15 cellular contexts compared by ENCODE assay signal in the genomic region with DNA sequence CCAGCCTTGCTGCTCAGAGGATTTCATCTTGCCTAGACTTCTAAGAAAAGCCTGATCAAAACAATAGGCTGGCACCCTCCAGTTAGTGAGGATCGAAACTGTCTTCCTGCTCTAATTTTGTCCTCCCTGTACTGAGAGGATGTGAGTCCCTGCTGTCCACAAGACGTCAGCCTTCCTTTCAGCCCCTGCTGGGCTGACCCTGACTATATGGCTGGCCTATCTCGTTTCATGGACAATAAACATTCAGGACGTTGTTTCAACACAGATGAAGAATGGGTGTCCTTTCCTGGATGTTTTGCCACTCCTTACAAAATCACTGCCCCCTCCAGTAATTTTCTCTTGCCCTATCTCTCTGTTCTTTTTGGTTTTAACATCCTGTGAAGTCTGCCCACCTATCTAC.
DNase-seq lines count a peak whose midpoint lies in the region; FAIRE-seq and TF ChIP-seq lines count a peak whose summit lies in the region.
"Had no signal": no experiment of that assay in that cellular context is flagged by ENCODE, and none has a peak within 500 bp of the region (broad histone marks: within the 10 kb centered on the region; RNA-seq: fewer than 3 reads in every experiment).

No MANE protein-coding gene starts in this region.

- H3K36me3 ChIP-seq in bronchial epithelial cell (ENCODE audit: control insufficient read depth, insufficient read depth, low read length) (no peaks in the 10 kb centered on the region), neuronal stem cell (replicated peaks in 1 of 2; ENCODE audit: control insufficient read depth in 2 of 2, insufficient read depth in 2 of 2, low read length in 2 of 2) (no peaks in the 10 kb centered on the region), A673 (ENCODE audit: insufficient read depth, low read length, poor library complexity, severe bottlenecking) (no peaks in the 10 kb centered on the region), trophoblast cell (ENCODE audit: control insufficient read depth in 1 of 2, insufficient read depth in 2 of 2, low read length in 2 of 2) (no peaks in the 10 kb centered on the region)
- H3K36me3 ChIP-seq: HAP-1 had no signal

- no peaks in the 10 kb centered on the region for H3K79me2 ChIP-seq in trophoblast cell (ENCODE audit: control insufficient read depth, insufficient read depth, low read length, poor library complexity)

- no peak overlapping the region for H2AK5ac ChIP-seq in neuronal stem cell (ENCODE audit: low read depth, low read length)
- no peak overlapping the region for H2AK5ac ChIP-seq in trophoblast cell (ENCODE audit: low read length)

- intact Hi-C loops in A673 (cut with micrococcal nuclease; ENCODE audit: unreplicated experiment), result no loop called here

- peaks cover 2 to 18% of the 10 kb centered on the region in 2 donors for H3K4me1 ChIP-seq in neuronal stem cell (ENCODE audit: control insufficient read depth in 2 of 2, insufficient read depth in 1 of 2, low read depth in 1 of 2, low read length in 2 of 2)
- H3K4me1 ChIP-seq in A673 (ENCODE audit: insufficient read depth, low read length, poor library complexity, severe bottlenecking), result no peaks in the 10 kb centered on the region
- H3K4me1 ChIP-seq in trophoblast cell (ENCODE audit: control insufficient read depth in 1 of 2, insufficient read depth in 2 of 2, low read length in 2 of 2), result no peaks in the 10 kb centered on the region
- H3K4me1 ChIP-seq: HAP-1 had no signal

- H3K14ac ChIP-seq in neuronal stem cell (ENCODE audit: low read length) (no peak overlapping the region), trophoblast cell (ENCODE audit: low read length) (no peak overlapping the region)

- no peak overlapping the region for H2BK12ac ChIP-seq in neuronal stem cell (ENCODE audit: low read length)
- no peak overlapping the region for H2BK12ac ChIP-seq in trophoblast cell (ENCODE audit: low read length)

- no peak overlapping the region for H4K12ac ChIP-seq in trophoblast cell (ENCODE audit: low read depth, low read length)

- BruUV-seq in A673 (replicated peaks; lab: Mats Ljungman, UMichigan), result no TSS peak

- no peaks in the 10 kb centered on the region for H3K36me3 Mint-ChIP-seq in progenitor cell of endocrine pancreas (ENCODE audit: insufficient read depth)

- FAIRE-seq in bronchial epithelial cell (lab: Jason Lieb, UNC), result peak; percentile 79
- FAIRE-seq: D721Med, G401.6, GM12891 had no signal

- no peak overlapping the region for H3K9ac ChIP-seq in neuronal stem cell (ENCODE audit: low read depth, low read length, poor library complexity)
- no peak overlapping the region for H3K9ac ChIP-seq in trophoblast cell (ENCODE audit: low read length)
- H3K9ac ChIP-seq: GM23248 had no signal

- H3K23ac ChIP-seq in neuronal stem cell (ENCODE audit: low read depth, low read length, poor library complexity), result no peak overlapping the region
- H3K23ac ChIP-seq in trophoblast cell (ENCODE audit: low read length), result no peak overlapping the region

- H3K4me1 Mint-ChIP-seq in progenitor cell of endocrine pancreas (ENCODE audit: low read depth), result no peaks in the 10 kb centered on the region

- no peak overlapping the region for H3K4me2 ChIP-seq in neuronal stem cell (ENCODE audit: insufficient read depth, low read length, poor library complexity, severe bottlenecking)
- no peak overlapping the region for H3K4me2 ChIP-seq in trophoblast cell (ENCODE audit: low read length)

- POLR2A ChIA-PET in A673 (lab: Charles Lee; ENCODE audit: low non-redundant PET), result no interaction called here

- peaks cover under 1% of the 10 kb centered on the region for H3K27me3 Mint-ChIP-seq in progenitor cell of endocrine pancreas

- H3K18ac ChIP-seq in neuronal stem cell (ENCODE audit: low read length) (no peak overlapping the region), trophoblast cell (ENCODE audit: low read length) (no peak overlapping the region)

- DNase-seq in NCI-H69 (lab: John Stamatoyannopoulos, UW) (peak; percentile 25), bronchial epithelial cell (ENCODE audit: low read depth) (no peak), neuronal stem cell (ENCODE audit: low spot score) (no peak), progenitor cell of endocrine pancreas (ENCODE audit: low spot score, unreplicated experiment) (no peak), A673 (ENCODE audit: low spot score) (no peak), trophoblast cell (no peak)
- DNase-seq: AML-193; Caco-2; CD4-positive, alpha-beta T cell; GM23248 had no signal

- H3K4ac ChIP-seq in neuronal stem cell (ENCODE audit: low read length), result no peak overlapping the region
- no peak overlapping the region for H3K4ac ChIP-seq in trophoblast cell (ENCODE audit: low read depth, low read length)

- H3K4me3 Mint-ChIP-seq in progenitor cell of endocrine pancreas (ENCODE audit: low read depth), result no peak overlapping the region
- H3K4me3 Mint-ChIP-seq: CD4-positive, alpha-beta T cell had no signal

- H4K8ac ChIP-seq in neuronal stem cell (ENCODE audit: low read depth, low read length) (peak overlapping the region; percentile 66), trophoblast cell (ENCODE audit: low read depth, low read length) (no peak overlapping the region)

- H2BK15ac ChIP-seq in neuronal stem cell (ENCODE audit: low read length), result no peak overlapping the region

- H4K91ac ChIP-seq in neuronal stem cell (ENCODE audit: low read depth, low read length, poor library complexity) (no peak overlapping the region), trophoblast cell (ENCODE audit: low read depth, low read length) (no peak overlapping the region)

- H3K27ac ChIP-seq in neuronal stem cell (replicated peaks; ENCODE audit: low read length) (no peak overlapping the region), A673 (ENCODE audit: low read depth, low read length, poor library complexity, severe bottlenecking) (no peak overlapping the region), trophoblast cell (ENCODE audit: low read depth, low read length) (no peak overlapping the region)
- H3K27ac ChIP-seq: C4-2B, GM23248 had no signal

- H3K9me3 ChIP-seq in neuronal stem cell (replicated peaks in 1 of 2; ENCODE audit: control insufficient read depth in 2 of 2, insufficient read depth in 1 of 2, low read depth in 1 of 2, low read length in 2 of 2) (no peaks in the 10 kb centered on the region), A673 (ENCODE audit: low read depth, low read length, poor library complexity, severe bottlenecking) (no peaks in the 10 kb centered on the region), trophoblast cell (ENCODE audit: insufficient read depth, low read depth, low read length) (no peaks in the 10 kb centered on the region)
- H3K9me3 ChIP-seq: Caco-2, HAP-1 had no signal

- H3K79me1 ChIP-seq in neuronal stem cell (ENCODE audit: low read depth, low read length) (no peaks in the 10 kb centered on the region), trophoblast cell (ENCODE audit: low read length) (no peaks in the 10 kb centered on the region)

- H3K9me3 Mint-ChIP-seq in progenitor cell of endocrine pancreas (ENCODE audit: low read depth), result no peaks in the 10 kb centered on the region
- H3K9me3 Mint-ChIP-seq: CD4-positive, alpha-beta T cell had no signal

- H2BK120ac ChIP-seq in neuronal stem cell (ENCODE audit: low read depth, low read length) (no peak overlapping the region), trophoblast cell (ENCODE audit: insufficient read depth, low read length, poor library complexity) (no peak overlapping the region)

- no peak overlapping the region for H3K27ac Mint-ChIP-seq in progenitor cell of endocrine pancreas
- H3K27ac Mint-ChIP-seq: CD4-positive, alpha-beta T cell had no signal

- H3K4me3 ChIP-seq in bronchial epithelial cell (ENCODE audit: low read depth, low read length), result no peak overlapping the region
- no peak overlapping the region for H3K4me3 ChIP-seq in neuronal stem cell (ENCODE audit: low read length in 2 of 2)
- H3K4me3 ChIP-seq in A673 (ENCODE audit: low read depth, low read length, poor library complexity, severe bottlenecking), result no peak overlapping the region
- no peak overlapping the region for H3K4me3 ChIP-seq in trophoblast cell (ENCODE audit: low read depth, low read length)
- H3K4me3 ChIP-seq: GM23248, HAP-1 had no signal

- CTCF ChIA-PET in A673 (lab: Charles Lee), result no interaction called here

- H2AFZ ChIP-seq in neuronal stem cell (ENCODE audit: low read length) (peak overlapping the region; percentile 54), trophoblast cell (ENCODE audit: insufficient read depth, low read length, poor library complexity) (no peak overlapping the region)
- H2AFZ ChIP-seq: GM23248 had no signal

- no peaks in the 10 kb centered on the region for H3K27me3 ChIP-seq in bronchial epithelial cell (ENCODE audit: control insufficient read depth, insufficient read depth, low read length)
- H3K27me3 ChIP-seq in neuronal stem cell (ENCODE audit: control insufficient read depth in 3 of 3, insufficient read depth in 3 of 3, low read depth in 1 of 3, low read length in 3 of 3), result no peaks in the 10 kb centered on the region
- H3K27me3 ChIP-seq in A673 (replicated peaks; ENCODE audit: insufficient read depth, low read depth, low read length, poor library complexity), result peaks cover 93% of the 10 kb centered on the region
- H3K27me3 ChIP-seq in trophoblast cell (ENCODE audit: insufficient read depth, low read length), result no peaks in the 10 kb centered on the region

- no peak for TF ChIP-seq CTCF in bronchial epithelial cell (IDR thresholded peaks at IDR 0.05; ENCODE audit: insufficient read depth, low read length, severe bottlenecking)
- no peak for TF ChIP-seq CTCF in progenitor cell of endocrine pancreas (IDR thresholded peaks at IDR 0.05; ENCODE audit: unreplicated experiment)
- no peak for TF ChIP-seq CTCF in A673 (conservative IDR thresholded peaks at IDR 0.05; ENCODE audit: low read depth, low read length)

- WGBS in neuronal stem cell (ENCODE audit: extremely low coverage in 2 of 2, insufficient read length in 2 of 2, insufficient replicate concordance in 1 of 2), 2 donors, result no CpG with 5 or more reads among the region's 4 CpGs
- no CpG with 5 or more reads among the region's 4 CpGs for WGBS in trophoblast cell (ENCODE audit: extremely low coverage, insufficient coverage, insufficient read length)

- H2BK5ac ChIP-seq in neuronal stem cell (ENCODE audit: low read length) (no peak overlapping the region), trophoblast cell (ENCODE audit: low read depth, low read length, poor library complexity) (no peak overlapping the region)
